7 cellular contexts compared by ENCODE assay signal in genomic region chr1:186617860-186618780, GRCh38.
DNase-seq lines count a peak whose midpoint lies in the region; ATAC-seq, FAIRE-seq and TF ChIP-seq lines count a peak whose summit lies in the region.

No MANE protein-coding gene starts in this region.

- H3K4me3 Mint-ChIP-seq in GM23338, result no peak overlapping the region

- ATAC-seq in GM18498 (IDR thresholded peaks at IDR 0.05; ENCODE audit: unreplicated experiment) (peak; percentile 99), GM23338 (no peak)

- H4K20me1 ChIP-seq in GM23338 (replicated peaks; ENCODE audit: insufficient read depth), result no peaks in the 10 kb centered on the region

- peak; percentile 5 for DNase-seq in GM23338 (ENCODE audit: low spot score)
- peak; percentile 88 to 93 for DNase-seq in Kasumi-1 (lab: John Stamatoyannopoulos, UW)
- DNase-seq in activated CD4-positive, alpha-beta T cell treated with anti-CD3 and anti-CD28 coated beads for 4 hours, result peak; percentile 5 to 12
- DNase-seq in fibroblast of gingiva (ENCODE audit: low read depth), result peak; percentile 86
- peak; percentile 66 for DNase-seq in small intestine
- no peak for DNase-seq in prostate gland (ENCODE audit: low spot score)

- H3K36me3 Mint-ChIP-seq in GM23338 (ENCODE audit: low read depth), result no peaks in the 10 kb centered on the region

- no peak for TF ChIP-seq POLR2A in prostate gland (IDR thresholded peaks at IDR 0.05)

- H3K4me1 Mint-ChIP-seq in GM23338, result no peaks in the 10 kb centered on the region

- H3K36me3 ChIP-seq in GM23338 (ENCODE audit: insufficient read depth) (no peaks in the 10 kb centered on the region), small intestine (ENCODE audit: control insufficient read depth in 2 of 2, insufficient read depth in 2 of 2, low read length in 2 of 2) (no peaks in the 10 kb centered on the region), prostate gland (no peaks in the 10 kb centered on the region)

- no peaks in the 10 kb centered on the region for H3K27me3 Mint-ChIP-seq in GM23338 (ENCODE audit: insufficient read depth, low read depth, poor library complexity)

- no peaks in the 10 kb centered on the region for H3K9me3 ChIP-seq in small intestine (ENCODE audit: control insufficient read depth, low read depth)
- no peaks in the 10 kb centered on the region for H3K9me3 ChIP-seq in prostate gland

- peaks cover 3% of the 10 kb centered on the region; the same call in 2 of the 3 replicates for H3K9me3 Mint-ChIP-seq in GM23338

- intact Hi-C loops in prostate gland (cut with DNase I), result no loop called here

- H3K27ac ChIP-seq in GM23338 (ENCODE audit: low read depth) (no peak overlapping the region), small intestine (ENCODE audit: low read depth in 1 of 2, low read length in 1 of 2) (peak overlapping the region in 1 of 2 donors; percentile 50), prostate gland (no peak overlapping the region)

- TF ChIP-seq CTCF in GM23338 (conservative IDR thresholded peaks at IDR 0.05; ENCODE audit: low read depth in 2 of 2) (no peak), prostate gland (IDR thresholded peaks at IDR 0.05) (peak in 1 of 4 experiments; percentile 13)

- no peaks in the 10 kb centered on the region for H3F3A ChIP-seq in GM23338 (replicated peaks; ENCODE audit: low read depth)

- H3K9me2 ChIP-seq in GM23338 (ENCODE audit: insufficient read depth), result no peaks in the 10 kb centered on the region

- H3K79me2 ChIP-seq in GM23338 (replicated peaks; ENCODE audit: insufficient read depth), result no peaks in the 10 kb centered on the region

- H2AFZ ChIP-seq in GM23338, result peak overlapping the region; percentile 81

- no peak for FAIRE-seq in small intestine (lab: Jason Lieb, UNC)

- H3K4me3 ChIP-seq in GM23338, result no peak overlapping the region
- H3K4me3 ChIP-seq in small intestine (ENCODE audit: low read depth in 1 of 2, low read length in 2 of 2), result peak overlapping the region in 1 of 2 donors; percentile 25
- no peak overlapping the region for H3K4me3 ChIP-seq in prostate gland

- H3K27me3 ChIP-seq in GM23338 (ENCODE audit: insufficient read depth) (no peaks in the 10 kb centered on the region), small intestine (ENCODE audit: control insufficient read depth in 2 of 2, insufficient read depth in 2 of 2, low read length in 2 of 2) (no peaks in the 10 kb centered on the region), prostate gland (replicated peaks; ENCODE audit: insufficient read depth) (no peaks in the 10 kb centered on the region)

- WGBS in small intestine, 3 donors, result 33 to 37% (median 36%) methylated on average over 16 of the region's 16 CpGs
- WGBS in prostate gland, result 46% methylated on average over 16 of the region's 16 CpGs

- H3K4me2 ChIP-seq in GM23338, result no peak overlapping the region

- H3K4me1 ChIP-seq in GM23338 (ENCODE audit: insufficient read depth) (no peaks in the 10 kb centered on the region), small intestine (ENCODE audit: control insufficient read depth in 2 of 2, insufficient read depth in 1 of 2, low read depth in 1 of 2, low read length in 1 of 2) (peaks cover 0 to 3% of the 10 kb centered on the region in 2 donors), prostate gland (replicated peaks) (no peaks in the 10 kb centered on the region)

- H3K27ac Mint-ChIP-seq in GM23338, result no peak overlapping the region

TF ChIP-seq in GM23338, 12 proteins besides CTCF, POLR2A, EP300 and RAD21 (continues in another document):
- TF ChIP-seq ETS1 (IDR thresholded peaks at IDR 0.05), result no peak
- TF ChIP-seq EZH2 (IDR thresholded peaks at IDR 0.05; ENCODE audit: low read depth, unreplicated experiment), result no peak
- no peak for TF ChIP-seq ZNF331 (CRISPR knock-in tag; IDR thresholded peaks at IDR 0.05; ENCODE audit: low read depth)
- no peak for TF ChIP-seq REST (IDR thresholded peaks at IDR 0.05; ENCODE audit: unreplicated experiment)
- no peak for TF ChIP-seq STAT1 (IDR thresholded peaks at IDR 0.05; ENCODE audit: unreplicated experiment)
- no peak for TF ChIP-seq NANOG (IDR thresholded peaks at IDR 0.05; ENCODE audit: borderline replicate concordance)
- TF ChIP-seq POLR2AphosphoS5 (IDR thresholded peaks at IDR 0.05; ENCODE audit: low read depth), result no peak
- TF ChIP-seq EZH2phosphoT487 (IDR thresholded peaks at IDR 0.05; ENCODE audit: unreplicated experiment), result no peak
